Comparison of ENCODE assay signal across 1 cellular context in genomic region chr1:197100677-197101076, GRCh38.
TF ChIP-seq lines count a peak whose summit lies in the region.

No MANE protein-coding gene starts in this region.

TF ChIP-seq in IMR-90, 13 proteins besides CTCF, POLR2A, EP300 and RAD21:
- TF ChIP-seq MXI1 (IDR thresholded peaks at IDR 0.05; ENCODE audit: borderline replicate concordance, low read depth, low read length) (no peak), BHLHE40 (IDR thresholded peaks at IDR 0.05; ENCODE audit: low read depth, low read length) (no peak), RFX5 (IDR thresholded peaks at IDR 0.05; ENCODE audit: low read depth, low read length) (no peak), CEBPB (IDR thresholded peaks at IDR 0.05; ENCODE audit: low read depth, low read length) (no peak), RCOR1 (IDR thresholded peaks at IDR 0.05; ENCODE audit: insufficient replicate concordance, low read length) (no peak), SMC3 (IDR thresholded peaks at IDR 0.05; ENCODE audit: low read depth, low read length) (no peak)
TF ChIP-seq in IMR-90: peak in this region for 0.
